In the genomic region with DNA sequence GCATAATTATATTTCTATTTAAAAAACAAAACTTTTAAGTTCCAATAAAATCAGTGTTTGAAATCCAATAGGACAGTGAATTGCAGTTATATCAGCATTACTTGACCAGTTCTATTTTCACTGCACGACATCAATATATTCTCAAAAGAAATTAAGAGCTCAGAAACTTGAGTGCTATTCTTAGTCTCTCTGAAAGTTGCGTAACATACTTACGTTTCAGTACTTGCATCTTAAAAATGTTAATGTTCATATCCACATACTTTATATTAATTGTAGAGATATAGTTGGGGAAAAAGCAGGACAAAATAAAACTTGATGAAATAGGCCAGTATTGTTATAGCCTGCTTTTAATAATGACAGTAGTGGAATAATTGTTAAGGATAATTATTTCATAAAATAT, we compare ENCODE assay signal across 2 cellular contexts.
TF ChIP-seq lines count a peak whose summit lies in the region.

No MANE protein-coding gene starts in this region.

TF ChIP-seq in HepG2, 621 proteins besides CTCF, POLR2A, EP300 and RAD21:
- TF ChIP-seq CEBPB (IDR thresholded peaks at IDR 0.05; ENCODE audit: borderline replicate concordance, low read depth, low read length): peak; percentile 71; the same call in 1 of the 2 replicates
- TF ChIP-seq ZNF343 (CRISPR knock-in tag; IDR thresholded peaks at IDR 0.05): no peak

TF ChIP-seq in H1, 55 proteins besides CTCF, POLR2A, EP300 and RAD21:
- peak; percentile 78 for TF ChIP-seq CEBPB (IDR thresholded peaks at IDR 0.05; ENCODE audit: low read depth, low read length)
- no peak for TF ChIP-seq JUN (IDR thresholded peaks at IDR 0.05; ENCODE audit: low read depth, low read length)
TF ChIP-seq in H1: peak in this region for 1.
